ENCODE assay signal across 9 cellular contexts in the genomic region with DNA sequence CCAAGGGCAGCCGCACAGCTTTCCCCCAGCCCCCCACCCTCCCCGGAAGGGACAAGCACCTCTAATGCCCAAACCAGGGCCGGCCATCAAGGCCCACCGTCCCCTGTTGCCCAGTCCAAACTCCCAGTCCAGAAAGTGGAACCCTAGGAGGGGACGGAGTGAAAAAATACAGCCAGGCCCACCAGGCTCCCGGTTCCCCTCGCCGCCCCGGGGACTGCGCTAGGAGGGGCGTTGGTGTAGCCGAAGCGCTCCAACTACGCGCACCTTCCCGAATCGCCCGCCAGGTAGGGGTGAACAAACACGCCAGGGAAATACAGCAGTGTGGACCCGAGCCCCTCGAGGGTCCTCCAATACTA. TPM values are rescaled to one million over a fixed set of nuclear protein-coding genes. Genes with fewer than 3 reads are reported as not detected.
A peak's percentile ranks its signal among the peaks of the same experiment; 100 is the strongest.
DNase-seq lines count a peak whose midpoint lies in the region; ATAC-seq, FAIRE-seq and TF ChIP-seq lines count a peak whose summit lies in the region.
"Had no signal": no experiment of that assay in that cellular context is flagged by ENCODE, and none has a peak within 500 bp of the region (broad histone marks: within the 10 kb centered on the region; RNA-seq: fewer than 3 reads in every experiment).

No MANE protein-coding gene starts in this region.

- H3K36me3 Mint-ChIP-seq in T-helper 1 cell treated with Interleukin-12 subunit alpha and Interleukin-12 subunit beta and Interleukin-4 antibody, amounts not matched to agents 30 μg/mL and 1 μg/mL, for 36 hours (ENCODE audit: low read depth): peaks cover 3% of the 10 kb centered on the region
- peaks cover 2% of the 10 kb centered on the region for H3K36me3 Mint-ChIP-seq in activated T-helper 1 cell treated with anti-CD3 and anti-CD28 coated beads, Interleukin-12 subunit alpha, Interleukin-12 subunit beta, Interleukin-2, Interleukin-4 antibody, amounts not matched to agents 30 ng/mL and 10 ng/mL and 1 ng/mL, durations not matched to agents 14 hours and 24 hours and 36 hours (ENCODE audit: low read depth)

- no peaks in the 10 kb centered on the region for H3K36me3 ChIP-seq in kidney (ENCODE audit: control insufficient read depth in 1 of 2, insufficient read depth in 2 of 2, low read length in 2 of 2)

- peak overlapping the region; percentile 93 for H3K27ac Mint-ChIP-seq in T-helper 1 cell treated with Interleukin-12 subunit alpha and Interleukin-12 subunit beta and Interleukin-4 antibody, amounts not matched to agents 30 μg/mL and 1 μg/mL, for 36 hours
- H3K27ac Mint-ChIP-seq in activated T-helper 1 cell treated with anti-CD3 and anti-CD28 coated beads, Interleukin-12 subunit alpha, Interleukin-12 subunit beta, Interleukin-2, Interleukin-4 antibody, amounts not matched to agents 30 ng/mL and 10 ng/mL and 1 ng/mL, durations not matched to agents 14 hours and 24 hours and 36 hours: peak overlapping the region; percentile 95

- H3K27me3 Mint-ChIP-seq in T-helper 1 cell treated with Interleukin-12 subunit alpha and Interleukin-12 subunit beta and Interleukin-4 antibody, amounts not matched to agents 30 μg/mL and 1 μg/mL, for 36 hours (ENCODE audit: low read depth): no peaks in the 10 kb centered on the region
- H3K27me3 Mint-ChIP-seq in activated T-helper 1 cell treated with anti-CD3 and anti-CD28 coated beads, Interleukin-12 subunit alpha, Interleukin-12 subunit beta, Interleukin-2, Interleukin-4 antibody, amounts not matched to agents 30 ng/mL and 10 ng/mL and 1 ng/mL, durations not matched to agents 14 hours and 24 hours and 36 hours (ENCODE audit: insufficient read depth): peaks cover 2% of the 10 kb centered on the region

- DNase-seq in T-helper 1 cell (no peak), kidney (peak; percentile 86), substantia nigra (lab: John Stamatoyannopoulos, UW) (no peak), middle frontal gyrus (ENCODE audit: extremely low spot score, low spot score) (no peak)
- DNase-seq in activated T-helper 1 cell treated with anti-CD3 and anti-CD28 coated beads, Interleukin-12 subunit alpha, Interleukin-12 subunit beta, Interleukin-2, Interleukin-4 antibody, amounts not matched to agents 30 ng/mL and 10 ng/mL and 1 ng/mL, durations not matched to agents 14 hours and 24 hours and 36 hours (ENCODE audit: low spot score): no peak
- DNase-seq: NCI-H2171 had no signal

- intact Hi-C loops in activated T-helper 1 cell treated with anti-CD3 and anti-CD28 coated beads, Interleukin-12 subunit alpha, Interleukin-12 subunit beta, Interleukin-2, Interleukin-4 antibody, amounts not matched to agents 30 ng/mL and 10 ng/mL and 1 ng/mL, durations not matched to agents 14 hours and 24 hours and 36 hours (cut with micrococcal nuclease): loop anchor here (5.0 kb wide), 3 partner anchors 290 to 455 kb away; a partner anchor contains a TSS
- intact Hi-C loops in kidney (cut with DNase I): no loop called here

- ATAC-seq in GM18870 (IDR thresholded peaks at IDR 0.05; ENCODE audit: unreplicated experiment) (no peak), HG03521 (IDR thresholded peaks at IDR 0.05; ENCODE audit: unreplicated experiment) (no peak)

- peak overlapping the region; percentile 50 to 69 for H3K4me3 ChIP-seq in kidney (ENCODE audit: low read length in 2 of 2)

- H3K9ac ChIP-seq in kidney (ENCODE audit: low read length in 2 of 2): peak overlapping the region; percentile 6 to 46

- H3K9me3 Mint-ChIP-seq in T-helper 1 cell treated with Interleukin-12 subunit alpha and Interleukin-12 subunit beta and Interleukin-4 antibody, amounts not matched to agents 30 μg/mL and 1 μg/mL, for 36 hours: no peaks in the 10 kb centered on the region
- no peaks in the 10 kb centered on the region for H3K9me3 Mint-ChIP-seq in activated T-helper 1 cell treated with anti-CD3 and anti-CD28 coated beads, Interleukin-12 subunit alpha, Interleukin-12 subunit beta, Interleukin-2, Interleukin-4 antibody, amounts not matched to agents 30 ng/mL and 10 ng/mL and 1 ng/mL, durations not matched to agents 14 hours and 24 hours and 36 hours

- H3K9me3 ChIP-seq in kidney (ENCODE audit: control insufficient read depth in 1 of 2, low read length in 2 of 2): no peaks in the 10 kb centered on the region

- peaks cover 16 to 29% of the 10 kb centered on the region in 2 donors for H3K4me1 ChIP-seq in kidney (ENCODE audit: control insufficient read depth in 1 of 2, insufficient read depth in 1 of 2, low read depth in 1 of 2, low read length in 2 of 2)

- peak overlapping the region; percentile 93 for H3K4me3 Mint-ChIP-seq in T-helper 1 cell treated with Interleukin-12 subunit alpha and Interleukin-12 subunit beta and Interleukin-4 antibody, amounts not matched to agents 30 μg/mL and 1 μg/mL, for 36 hours
- H3K4me3 Mint-ChIP-seq in activated T-helper 1 cell treated with anti-CD3 and anti-CD28 coated beads, Interleukin-12 subunit alpha, Interleukin-12 subunit beta, Interleukin-2, Interleukin-4 antibody, amounts not matched to agents 30 ng/mL and 10 ng/mL and 1 ng/mL, durations not matched to agents 14 hours and 24 hours and 36 hours: peak overlapping the region; percentile 95

- FAIRE-seq in kidney (lab: Jason Lieb, UNC): no peak

- H3K4me1 Mint-ChIP-seq in T-helper 1 cell treated with Interleukin-12 subunit alpha and Interleukin-12 subunit beta and Interleukin-4 antibody, amounts not matched to agents 30 μg/mL and 1 μg/mL, for 36 hours (ENCODE audit: low read depth): peaks cover 15% of the 10 kb centered on the region
- peaks cover 22% of the 10 kb centered on the region for H3K4me1 Mint-ChIP-seq in activated T-helper 1 cell treated with anti-CD3 and anti-CD28 coated beads, Interleukin-12 subunit alpha, Interleukin-12 subunit beta, Interleukin-2, Interleukin-4 antibody, amounts not matched to agents 30 ng/mL and 10 ng/mL and 1 ng/mL, durations not matched to agents 14 hours and 24 hours and 36 hours (ENCODE audit: low read depth)

- H3K27ac ChIP-seq in kidney (ENCODE audit: low read depth in 2 of 2, low read length in 2 of 2) (peak overlapping the region in 1 of 2 donors; percentile 51), substantia nigra (ENCODE audit: low read depth, low read length, poor library complexity, severe bottlenecking) (peak overlapping the region; percentile 51)

- no peak for TF ChIP-seq CTCF in kidney (IDR thresholded peaks at IDR 0.05; ENCODE audit: borderline replicate concordance, extremely low read depth, insufficient read depth)

RNA-seq across cellular contexts. Expression of a gene that starts 1.3 kb away (rescaled TPM):
- 34.5 and 39.1 TPM in 2 replicates for total RNA-seq in activated T-helper 1 cell treated with anti-CD3 and anti-CD28 coated beads, Interleukin-12 subunit alpha, Interleukin-12 subunit beta, Interleukin-2, Interleukin-4 antibody, amounts not matched to agents 30 ng/mL and 10 ng/mL and 1 ng/mL, durations not matched to agents 14 hours and 24 hours and 36 hours
- 22.2 TPM for total RNA-seq in kidney
- 10.4 TPM for polyA plus RNA-seq in kidney (ENCODE audit: insufficient read depth, low read depth, low replicate concordance)

RNA-seq across cellular contexts. Expression of a gene that starts 13.8 kb away (rescaled TPM):
- total RNA-seq in activated T-helper 1 cell treated with anti-CD3 and anti-CD28 coated beads, Interleukin-12 subunit alpha, Interleukin-12 subunit beta, Interleukin-2, Interleukin-4 antibody, amounts not matched to agents 30 ng/mL and 10 ng/mL and 1 ng/mL, durations not matched to agents 14 hours and 24 hours and 36 hours: 64.5 and 70.5 TPM in 2 replicates
- total RNA-seq in kidney: 36.8 TPM
- 12.1 TPM for polyA plus RNA-seq in kidney (ENCODE audit: insufficient read depth, low read depth, low replicate concordance)

RNA-seq across cellular contexts. Expression of a gene that starts 23.2 kb away (rescaled TPM):
- 115 TPM in 2 replicates for total RNA-seq in activated T-helper 1 cell treated with anti-CD3 and anti-CD28 coated beads, Interleukin-12 subunit alpha, Interleukin-12 subunit beta, Interleukin-2, Interleukin-4 antibody, amounts not matched to agents 30 ng/mL and 10 ng/mL and 1 ng/mL, durations not matched to agents 14 hours and 24 hours and 36 hours
- 63.8 TPM for total RNA-seq in kidney
- 65.1 TPM for polyA plus RNA-seq in kidney (ENCODE audit: insufficient read depth, low read depth, low replicate concordance)

RNA-seq across cellular contexts. Expression of a gene that starts 43.2 kb away (rescaled TPM):
- 8.4 and 9.6 TPM in 2 replicates for total RNA-seq in activated T-helper 1 cell treated with anti-CD3 and anti-CD28 coated beads, Interleukin-12 subunit alpha, Interleukin-12 subunit beta, Interleukin-2, Interleukin-4 antibody, amounts not matched to agents 30 ng/mL and 10 ng/mL and 1 ng/mL, durations not matched to agents 14 hours and 24 hours and 36 hours
- total RNA-seq in kidney: 10.3 TPM
- polyA plus RNA-seq in kidney (ENCODE audit: insufficient read depth, low read depth, low replicate concordance): 6.1 TPM

RNA-seq across cellular contexts. Expression of a gene that starts 43.2 kb away (rescaled TPM):
- 38.0 and 41.5 TPM in 2 replicates for total RNA-seq in activated T-helper 1 cell treated with anti-CD3 and anti-CD28 coated beads, Interleukin-12 subunit alpha, Interleukin-12 subunit beta, Interleukin-2, Interleukin-4 antibody, amounts not matched to agents 30 ng/mL and 10 ng/mL and 1 ng/mL, durations not matched to agents 14 hours and 24 hours and 36 hours
- total RNA-seq in kidney: 90.1 TPM
- polyA plus RNA-seq in kidney (ENCODE audit: insufficient read depth, low read depth, low replicate concordance): 49.5 TPM
